ENCODE assay signal across 8 cellular contexts in the genomic region with DNA sequence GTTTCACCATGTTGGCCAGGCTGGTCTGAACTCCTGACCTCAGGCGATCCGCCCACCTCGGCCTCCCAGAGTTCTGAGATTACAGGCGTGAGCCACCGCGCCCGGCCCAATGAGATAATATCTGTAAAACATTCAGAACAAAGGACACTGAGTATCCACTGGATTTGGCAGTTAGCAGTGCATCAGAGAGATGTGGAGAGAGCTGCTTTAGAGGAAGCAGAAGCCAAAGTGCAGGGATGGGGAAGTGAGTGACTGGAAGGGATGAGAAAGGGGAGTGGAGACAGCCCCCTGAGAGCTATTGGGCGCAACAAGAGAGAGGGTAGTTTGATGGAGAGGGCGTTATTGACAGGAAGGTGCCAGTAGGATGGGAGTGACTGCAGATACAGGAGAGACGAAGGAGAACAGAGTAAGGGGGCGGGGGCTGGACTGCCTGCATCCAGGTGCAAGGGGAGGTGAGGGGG.
DNase-seq lines count a peak whose midpoint lies in the region; ATAC-seq and TF ChIP-seq lines count a peak whose summit lies in the region.

No MANE protein-coding gene starts in this region.

- peak overlapping the region; percentile 78 for H3K27ac ChIP-seq in cardiac muscle cell

- peaks cover 3% of the 10 kb centered on the region for H3K27me3 ChIP-seq in cardiac muscle cell

- TF ChIP-seq CTCF in cardiac muscle cell (IDR thresholded peaks at IDR 0.05; ENCODE audit: low read depth, low read length), result no peak

- no peak overlapping the region for H3K4me3 ChIP-seq in cardiac muscle cell

- ATAC-seq in Right ventricle myocardium superior (ENCODE audit: poor library complexity), result no peak
- no peak for ATAC-seq in HG03460 (IDR thresholded peaks at IDR 0.05; ENCODE audit: unreplicated experiment)
- no peak for ATAC-seq in GM21529 (IDR thresholded peaks at IDR 0.05; ENCODE audit: unreplicated experiment)

- H3K4me1 ChIP-seq in cardiac muscle cell (ENCODE audit: low read depth), result peaks cover 16% of the 10 kb centered on the region

- no peaks in the 10 kb centered on the region for H3K9me3 ChIP-seq in cardiac muscle cell (ENCODE audit: low read depth)

- H3K36me3 Mint-ChIP-seq in dendritic cell treated with granulocyte-macrophage colony-stimulating factor and Interleukin-4, amounts not matched to agents 40 ng/mL and 50 ng/mL, for 4 days (ENCODE audit: low read depth), result no peaks in the 10 kb centered on the region

- no peaks in the 10 kb centered on the region for H3K9me3 Mint-ChIP-seq in dendritic cell treated with granulocyte-macrophage colony-stimulating factor and Interleukin-4, amounts not matched to agents 40 ng/mL and 50 ng/mL, for 4 days

- H3K4me3 Mint-ChIP-seq in dendritic cell treated with granulocyte-macrophage colony-stimulating factor and Interleukin-4, amounts not matched to agents 40 ng/mL and 50 ng/mL, for 4 days, result peak overlapping the region; percentile 27

- H3K27me3 Mint-ChIP-seq in dendritic cell treated with granulocyte-macrophage colony-stimulating factor and Interleukin-4, amounts not matched to agents 40 ng/mL and 50 ng/mL, for 4 days, result peaks cover 27% of the 10 kb centered on the region

- H3K36me3 ChIP-seq in cardiac muscle cell, result no peaks in the 10 kb centered on the region

- intact Hi-C loops in Right ventricle myocardium superior (cut with DNase I), result no loop called here
- intact Hi-C loops in dendritic cell treated with granulocyte-macrophage colony-stimulating factor and Interleukin-4, amounts not matched to agents 40 ng/mL and 50 ng/mL, for 4 days (cut with micrococcal nuclease), result no loop called here

- no peak overlapping the region for H3K27ac Mint-ChIP-seq in dendritic cell treated with granulocyte-macrophage colony-stimulating factor and Interleukin-4, amounts not matched to agents 40 ng/mL and 50 ng/mL, for 4 days

- peaks cover 12% of the 10 kb centered on the region for H3K4me1 Mint-ChIP-seq in dendritic cell treated with granulocyte-macrophage colony-stimulating factor and Interleukin-4, amounts not matched to agents 40 ng/mL and 50 ng/mL, for 4 days (ENCODE audit: low read depth)

- DNase-seq in cardiac muscle cell (ENCODE audit: low read depth in 1 of 2, low spot score in 1 of 2) (peak; percentile 51 to 69), Right ventricle myocardium superior (no peak), NCI-H748 (lab: John Stamatoyannopoulos, UW; ENCODE audit: unreplicated experiment) (peak; percentile 91), ureter (ENCODE audit: low spot score) (peak; percentile 38), nucleus accumbens (lab: John Stamatoyannopoulos, UW) (no peak)

Comparison
In these comparisons a context has a peak if more than half of its experiments do, and no peak if none do; other contexts are left out.
1. DNase-seq: peak in cardiac muscle cell (2 of 2), NCI-H748 (single experiment) and ureter (single experiment); none in Right ventricle myocardium superior (single experiment) and nucleus accumbens (0 of 56).